24 cellular contexts compared by ENCODE assay signal in the genomic region with DNA sequence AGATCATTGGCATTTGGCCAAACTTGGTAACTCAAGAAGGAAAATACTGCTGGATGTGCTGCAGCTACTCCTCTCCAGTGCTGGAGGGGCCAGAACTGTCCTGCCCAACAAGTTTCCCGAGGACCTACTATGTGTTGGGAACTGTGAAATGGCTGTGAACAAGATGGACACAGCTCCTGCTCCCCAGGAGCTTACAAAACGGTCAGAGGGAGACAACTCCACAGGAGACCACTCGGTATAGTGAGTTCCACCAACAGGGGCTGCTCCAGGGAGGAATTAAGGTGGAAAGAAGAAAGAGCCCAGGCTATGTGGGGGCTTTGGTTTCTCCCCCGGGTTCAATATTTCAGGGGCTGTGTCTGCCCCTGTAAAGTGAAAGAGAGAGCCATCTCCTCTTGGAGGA.
DNase-seq lines count a peak whose midpoint lies in the region; ATAC-seq, FAIRE-seq and TF ChIP-seq lines count a peak whose summit lies in the region.
"Had no signal": no experiment of that assay in that cellular context is flagged by ENCODE, and none has a peak within 500 bp of the region (broad histone marks: within the 10 kb centered on the region; RNA-seq: fewer than 3 reads in every experiment).

No MANE protein-coding gene starts in this region.

- H3K9me3 ChIP-seq in cardiac muscle cell (ENCODE audit: low read depth): no peaks in the 10 kb centered on the region
- no peaks in the 10 kb centered on the region for H3K9me3 ChIP-seq in right atrium auricular region
- H3K9me3 ChIP-seq: adrenal gland, pancreas had no signal

- H3K36me3 ChIP-seq in cardiac muscle cell (no peaks in the 10 kb centered on the region), right atrium auricular region (no peaks in the 10 kb centered on the region)
- H3K36me3 ChIP-seq: adrenal gland, pancreas had no signal

- H3K27ac ChIP-seq in cardiac muscle cell: no peak overlapping the region
- H3K27ac ChIP-seq in right atrium auricular region: no peak overlapping the region
- H3K27ac ChIP-seq: 22Rv1, adrenal gland, pancreas had no signal

- H3K4me1 ChIP-seq in cardiac muscle cell (ENCODE audit: low read depth) (no peaks in the 10 kb centered on the region), right atrium auricular region (no peaks in the 10 kb centered on the region)
- H3K4me1 ChIP-seq: adrenal gland, pancreas had no signal

- TF ChIP-seq CTCF in cardiac muscle cell (IDR thresholded peaks at IDR 0.05; ENCODE audit: low read depth, low read length) (no peak), right atrium auricular region (IDR thresholded peaks at IDR 0.05) (no peak)

- no peak for TF ChIP-seq POLR2A in GM12892 (IDR thresholded peaks at IDR 0.05; ENCODE audit: low read depth, low read length)

- H3K4me3 ChIP-seq in cardiac muscle cell (no peak overlapping the region), right atrium auricular region (no peak overlapping the region)
- H3K4me3 ChIP-seq: adrenal gland, pancreas had no signal

- DNase-seq in DMS 273 (lab: John Stamatoyannopoulos, UW; ENCODE audit: unreplicated experiment): peak; percentile 54
- DNase-seq in DMS 273 treated with DMSO at 0.1 percent for 48 hours (lab: John Stamatoyannopoulos, UW): no peak
- peak; percentile 13 to 23 for DNase-seq in cardiac muscle cell (ENCODE audit: low read depth in 1 of 2, low spot score in 1 of 2)
- DNase-seq in right atrium auricular region (ENCODE audit: low spot score): no peak
- peak; percentile 6 for DNase-seq in NCI-H82 treated with DMSO at 0.1 percent for 48 hours (lab: John Stamatoyannopoulos, UW; ENCODE audit: unreplicated experiment)
- DNase-seq in GM12892 (ENCODE audit: insufficient read length): no peak
- DNase-seq in stimulated activated CD4-positive, alpha-beta T cell treated with anti-CD3 and anti-CD28 coated beads, Interleukin-2, amount 100 ng/mL, for 24 hours: no peak
- DNase-seq: activated CD4-positive, alpha-beta memory T cell treated with anti-CD3 and anti-CD28 coated beads, Interleukin-2, amount 10 ng/mL, durations not matched to agents 7 days and 5 days; activated CD4-positive, alpha-beta T cell treated with anti-CD3 and anti-CD28 coated beads for 1 hour; activated CD8-positive, alpha-beta memory T cell treated with anti-CD3 and anti-CD28 coated beads, Interleukin-2, amount 50 U/mL, for 4 hours; activated naive CD4-positive, alpha-beta T cell treated with anti-CD3 and anti-CD28 coated beads, Interleukin-2, amount 10 ng/mL, durations not matched to agents 7 days and 5 days; adrenal gland; CD4-positive, CD25-positive, alpha-beta regulatory T cell; foreskin fibroblast; HFFc6; pancreas; SIG-M5; stimulated activated naive B cell treated with anti-CD40 and anti-IgM and Interleukin-4, amounts not matched to agents 10 μg/mL and 1 μg/mL and 100 μg/mL, for 72 hours; substantia nigra; trophoblast cell had no signal

- FAIRE-seq in GM12892 (lab: Jason Lieb, UNC): no peak
- FAIRE-seq: D721Med, G401.6, pancreas had no signal

- no peak for ATAC-seq in HG02623 (IDR thresholded peaks at IDR 0.05; ENCODE audit: unreplicated experiment)
- ATAC-seq: pancreas; stimulated activated naive B cell treated with anti-CD40 and anti-IgM and Interleukin-4, amounts not matched to agents 10 μg/mL and 1 μg/mL and 100 μg/mL, for 72 hours had no signal

- H3K27me3 ChIP-seq in cardiac muscle cell (no peaks in the 10 kb centered on the region), right atrium auricular region (no peaks in the 10 kb centered on the region)
- H3K27me3 ChIP-seq: adrenal gland, pancreas had no signal

Comparison
In these comparisons a context has a peak if more than half of its experiments do, and no peak if none do; other contexts are left out.
1. DNase-seq: peak in DMS 273 (single experiment), cardiac muscle cell (2 of 2) and NCI-H82 treated with DMSO at 0.1 percent for 48 hours (single experiment); none in DMS 273 treated with DMSO at 0.1 percent for 48 hours (single experiment), right atrium auricular region (single experiment), GM12892 (single experiment) and stimulated activated CD4-positive, alpha-beta T cell treated with anti-CD3 and anti-CD28 coated beads, Interleukin-2, amount 100 ng/mL, for 24 hours (0 of 2).